ENCODE assay signal across 8 cellular contexts in genomic region chr6:37433657-37434271, GRCh38. TPM values are rescaled to one million over a fixed set of nuclear protein-coding genes. Genes with fewer than 3 reads are reported as not detected.
DNase-seq lines count a peak whose midpoint lies in the region; ATAC-seq and TF ChIP-seq lines count a peak whose summit lies in the region.

No MANE protein-coding gene starts in this region.

- DNase-seq in Karpas-422 (peak; percentile 71), epithelial cell of proximal tubule (ENCODE audit: low read depth) (no peak), NCI-H446 (lab: John Stamatoyannopoulos, UW) (no peak)
- DNase-seq in activated CD4-positive, alpha-beta T cell treated with anti-CD3 and anti-CD28 coated beads, Interleukin-2, amount 50 U/mL, for 1 hour = peak; percentile 2

- ATAC-seq in GM21576 (IDR thresholded peaks at IDR 0.05; ENCODE audit: unreplicated experiment) = peak; percentile 28

- H3K9ac ChIP-seq in ES-I3 (ENCODE audit: low read depth, low read length) = peak overlapping the region; percentile 74
- H3K9ac ChIP-seq in Karpas-422 (ENCODE audit: low read length) = peak overlapping the region; percentile 97

- H2AFZ ChIP-seq in Karpas-422 (ENCODE audit: low read length) (peak overlapping the region; percentile 81), neuron (ENCODE audit: low read depth, low read length) (peak overlapping the region; percentile 60)

- H3K9me3 ChIP-seq in ES-I3 (ENCODE audit: control insufficient read depth, insufficient read depth, low read length) (no peaks in the 10 kb centered on the region), Karpas-422 (ENCODE audit: low read length) (no peaks in the 10 kb centered on the region), neuron (ENCODE audit: low read length) (no peaks in the 10 kb centered on the region)

- no peaks in the 10 kb centered on the region; the same call in 1 of the 2 replicates for H4K20me1 ChIP-seq in Karpas-422 (ENCODE audit: insufficient read depth, low read depth, low read length)

- H3K4me1 ChIP-seq in ES-I3 (ENCODE audit: insufficient read depth, low read length) (peaks cover 4% of the 10 kb centered on the region), Karpas-422 (ENCODE audit: low read length) (peaks cover 21% of the 10 kb centered on the region), neuron (ENCODE audit: insufficient read depth, low read length) (peaks cover 16% of the 10 kb centered on the region)

- H3K36me3 ChIP-seq in ES-I3 (ENCODE audit: insufficient read depth, low read length) (peaks cover 4% of the 10 kb centered on the region), Karpas-422 (ENCODE audit: insufficient read depth, low read length) (no peaks in the 10 kb centered on the region; the same call in 1 of the 2 replicates), neuron (ENCODE audit: insufficient read depth, low read length) (peaks cover 20% of the 10 kb centered on the region)

- peak overlapping the region; percentile 96 for H3K4me3 ChIP-seq in Karpas-422 (ENCODE audit: low read length)
- peak overlapping the region; percentile 98 for H3K4me3 ChIP-seq in epithelial cell of proximal tubule (ENCODE audit: low read depth, low read length)
- H3K4me3 ChIP-seq in neuron (ENCODE audit: low read length) = peak overlapping the region; percentile 67

- H3K27ac ChIP-seq in Karpas-422 (ENCODE audit: low read length) (peak overlapping the region; percentile 79), temporal lobe (ENCODE audit: low read depth, low read length) (peak overlapping the region; percentile 71)

- H3K4me2 ChIP-seq in Karpas-422 (ENCODE audit: low read depth, low read length, poor library complexity, severe bottlenecking) = peak overlapping the region; percentile 89

- no peak for TF ChIP-seq CTCF in epithelial cell of proximal tubule (conservative IDR thresholded peaks at IDR 0.05; ENCODE audit: low read depth, low read length)

- H3K79me2 ChIP-seq in Karpas-422 (ENCODE audit: low read length) = peaks cover 43% of the 10 kb centered on the region

- H3K9me2 ChIP-seq in Karpas-422 (replicated peaks; ENCODE audit: insufficient read depth, low read length) = no peaks in the 10 kb centered on the region

- no peaks in the 10 kb centered on the region for H3K27me3 ChIP-seq in Karpas-422 (ENCODE audit: low read length)
- no peaks in the 10 kb centered on the region for H3K27me3 ChIP-seq in neuron (ENCODE audit: insufficient read depth, low read length)

RNA-seq across cellular contexts. Expression of gene CMTR1, which starts 0.7 kb away (rescaled TPM):
- 28.7 and 40.0 TPM in 2 replicates for total RNA-seq in Karpas-422 (2014; rRNA removed; shearing (Covaris generic); ENCODE audit: low replicate concordance)
- total RNA-seq in epithelial cell of proximal tubule = 20.8 and 22.9 TPM in 2 replicates
- total RNA-seq in temporal lobe = 27.5 TPM

Comparison
In these comparisons a context has a peak if more than half of its experiments do, and no peak if none do; other contexts are left out.
1. DNase-seq: peak in Karpas-422 (single experiment) and activated CD4-positive, alpha-beta T cell treated with anti-CD3 and anti-CD28 coated beads, Interleukin-2, amount 50 U/mL, for 1 hour (single experiment); none in epithelial cell of proximal tubule (single experiment) and NCI-H446 (0 of 2).
2. Peak in every context shown above with its lines, with median percentiles within 50 percentile points of each other: H3K4me3 ChIP-seq.